ENCODE assay signal across 19 cellular contexts in genomic region chr6:148807784-148808183, GRCh38.
DNase-seq lines count a peak whose midpoint lies in the region; ATAC-seq, FAIRE-seq and TF ChIP-seq lines count a peak whose summit lies in the region.
"Had no signal": no experiment of that assay in that cellular context is flagged by ENCODE, and none has a peak within 500 bp of the region (broad histone marks: within the 10 kb centered on the region; RNA-seq: fewer than 3 reads in every experiment).

No MANE protein-coding gene starts in this region.

- no peaks in the 10 kb centered on the region for H3K9me3 ChIP-seq in HepG2 (ENCODE audit: low read length)
- no peaks in the 10 kb centered on the region for H3K9me3 ChIP-seq in right lobe of liver
- no peaks in the 10 kb centered on the region for H3K9me3 ChIP-seq in T-helper 17 cell (ENCODE audit: control insufficient read depth, low read length, poor library complexity, severe bottlenecking)
- no peaks in the 10 kb centered on the region for H3K9me3 ChIP-seq in mucosa of descending colon
- H3K9me3 ChIP-seq: A549, Caco-2, HAP-1 had no signal

- in situ Hi-C loops in HepG2 (cut with HindIII; ENCODE audit: extremely low pct_ligation_motif_present, low pct_unique_long_range_greater_than_20kb) = no loop called here

- no peak for TF ChIP-seq RAD21 in HepG2 (CRISPR knock-in tag; IDR thresholded peaks at IDR 0.05)

- peak overlapping the region; percentile 49 for H3K27ac Mint-ChIP-seq in T-helper 17 cell
- H3K27ac Mint-ChIP-seq: CD4-positive, alpha-beta T cell had no signal

- no peaks in the 10 kb centered on the region for H3K27me3 Mint-ChIP-seq in T-helper 17 cell
- H3K27me3 Mint-ChIP-seq: CD4-positive, alpha-beta T cell had no signal

- BruUV-seq in HepG2 (replicated peaks; lab: Mats Ljungman, UMichigan) = no TSS peak

- H3K9ac ChIP-seq in HepG2 (ENCODE audit: insufficient read depth, low read depth, low read length) = no peak overlapping the region
- H3K9ac ChIP-seq: GM23248, KMS-11 had no signal

- H3K27me3 ChIP-seq in HepG2 (ENCODE audit: control insufficient read depth in 1 of 2, insufficient read depth in 2 of 2, low read length in 2 of 2) = peaks cover 0 to 7% of the 10 kb centered on the region in 2 experiments; a peak in 1 of 5 replicates
- H3K27me3 ChIP-seq in right lobe of liver = no peaks in the 10 kb centered on the region

- H2AFZ ChIP-seq in HepG2 (ENCODE audit: low read length) = no peak overlapping the region
- H2AFZ ChIP-seq: GM23248 had no signal

- peak; percentile 15 for DNase-seq in HepG2 (ENCODE audit: low spot score)
- DNase-seq in right lobe of liver = no peak
- no peak for DNase-seq in T-helper 17 cell
- no peak for DNase-seq in mucosa of descending colon
- no peak for DNase-seq in NCI-H69 (lab: John Stamatoyannopoulos, UW)
- DNase-seq in amniotic stem cell (lab: John Stamatoyannopoulos, UW) = no peak
- DNase-seq: AML-193; Caco-2; CD4-positive, alpha-beta T cell; DMS79 treated with DMSO at 0.1 percent for 48 hours; GM23248 had no signal

- ATAC-seq in HepG2 (peak; percentile 69), right lobe of liver (no peak), T-helper 17 cell (no peak), mucosa of descending colon (peak; percentile 43), HG02759 (IDR thresholded peaks at IDR 0.05; ENCODE audit: unreplicated experiment) (no peak)
- ATAC-seq: A549, GM12878 had no signal

- no peak for TF ChIP-seq CTCF in HepG2 (CRISPR knock-in tag; IDR thresholded peaks at IDR 0.05)
- no peak for TF ChIP-seq CTCF in right lobe of liver (IDR thresholded peaks at IDR 0.05)
- TF ChIP-seq CTCF in mucosa of descending colon (IDR thresholded peaks at IDR 0.05) = no peak

- peaks cover 20% of the 10 kb centered on the region for H3K4me1 Mint-ChIP-seq in T-helper 17 cell

- no peak overlapping the region for H3K4me2 ChIP-seq in HepG2 (ENCODE audit: low read depth, low read length)
- H3K4me2 ChIP-seq: A549, KMS-11 had no signal

- no peaks in the 10 kb centered on the region for H3K79me2 ChIP-seq in HepG2 (ENCODE audit: insufficient read depth, low read length)

- CTCF ChIA-PET in HepG2 (lab: Yijun Ruan, JAX; ENCODE audit: low intra/inter-chr PET ratio, low total read pairs) = no interaction called here

- H4K20me1 ChIP-seq in HepG2 (ENCODE audit: insufficient read depth, low read length) = no peaks in the 10 kb centered on the region

- H3K27ac ChIP-seq in HepG2 (ENCODE audit: extremely low read length, insufficient read depth, low read length) (no peak overlapping the region), right lobe of liver (no peak overlapping the region)
- H3K27ac ChIP-seq: 22Rv1, A549, C4-2B, GM23248, KMS-11 had no signal

- POLR2A ChIA-PET in HepG2 (lab: Yijun Ruan, JAX) = no interaction called here

- TF ChIP-seq EP300 in HepG2 (IDR thresholded peaks at IDR 0.05; ENCODE audit: low read depth in 2 of 2, low read length in 2 of 2) = no peak
- no peak for TF ChIP-seq EP300 in HepG2 (CRISPR knock-in tag; IDR thresholded peaks at IDR 0.05; ENCODE audit: borderline replicate concordance)

- WGBS in HepG2 (ENCODE audit: low lambda C conversion rate) = 42% methylated on average over 7 of the region's 7 CpGs
- 80% methylated on average over 1 of the region's 7 CpGs for WGBS in right lobe of liver (ENCODE audit: insufficient coverage, low coverage, low lambda C conversion rate, missing lambda C conversion rate)

- H3K4me1 ChIP-seq in HepG2 (ENCODE audit: insufficient read depth, low read length) (peaks cover 10% of the 10 kb centered on the region), right lobe of liver (no peaks in the 10 kb centered on the region), mucosa of descending colon (ENCODE audit: low read depth) (peaks cover 4% of the 10 kb centered on the region)
- H3K4me1 ChIP-seq: A549 had no signal

- no peak overlapping the region for H3K4me3 Mint-ChIP-seq in T-helper 17 cell
- H3K4me3 Mint-ChIP-seq: CD4-positive, alpha-beta T cell had no signal

- H3K4me3 ChIP-seq in HepG2 (replicated peaks in 1 of 3; ENCODE audit: insufficient read depth in 1 of 3, low read depth in 2 of 3, low read length in 3 of 3) = no peak overlapping the region
- no peak overlapping the region for H3K4me3 ChIP-seq in right lobe of liver
- H3K4me3 ChIP-seq in mucosa of descending colon = no peak overlapping the region
- H3K4me3 ChIP-seq: A549, GM12878, GM23248, HAP-1 had no signal

- intact Hi-C loops in HepG2 (cut with micrococcal nuclease; ENCODE audit: unreplicated experiment) = no loop called here
- intact Hi-C loops in right lobe of liver (cut with DNase I) = no loop called here
- intact Hi-C loops in mucosa of descending colon (cut with DNase I, micrococcal nuclease) = no loop called here

- TF ChIP-seq POLR2A in HepG2 (IDR thresholded peaks at IDR 0.05; ENCODE audit: insufficient read depth in 1 of 2, low read depth in 2 of 2, low read length in 2 of 2) = no peak
- TF ChIP-seq POLR2A in right lobe of liver (IDR thresholded peaks at IDR 0.05) = no peak

- no peaks in the 10 kb centered on the region for H3K36me3 ChIP-seq in HepG2 (replicated peaks in 1 of 2; ENCODE audit: control insufficient read depth in 1 of 2, insufficient read depth in 2 of 2, low read length in 2 of 2)
- no peaks in the 10 kb centered on the region for H3K36me3 ChIP-seq in right lobe of liver
- H3K36me3 ChIP-seq in mucosa of descending colon (ENCODE audit: low read depth) = no peaks in the 10 kb centered on the region
- H3K36me3 ChIP-seq: HAP-1 had no signal

- FAIRE-seq in HepG2 (lab: Jason Lieb, UNC) = no peak
- FAIRE-seq: A549, D721Med, GM12878 had no signal

- H3K36me3 Mint-ChIP-seq in T-helper 17 cell (ENCODE audit: low read depth) = peaks cover 4% of the 10 kb centered on the region

TF ChIP-seq in HepG2, 621 proteins besides CTCF, POLR2A, EP300 and RAD21 (continues in another document):
- TF ChIP-seq PHB2 (IDR thresholded peaks at IDR 0.05; ENCODE audit: partially characterized antibody) = no peak
- TF ChIP-seq JUN (CRISPR knock-in tag; IDR thresholded peaks at IDR 0.05) = no peak
- TF ChIP-seq ZNF549 (CRISPR knock-in tag; IDR thresholded peaks at IDR 0.05) = peak; percentile 95
- no peak for TF ChIP-seq ZNF652 (CRISPR knock-in tag; IDR thresholded peaks at IDR 0.05; ENCODE audit: borderline replicate concordance, low read depth)
- no peak for TF ChIP-seq YEATS2 (CRISPR knock-in tag; IDR thresholded peaks at IDR 0.05; ENCODE audit: borderline replicate concordance)
- 0 out of 2 replicates have a peak, but pooled peaks have one; percentile 29 for TF ChIP-seq ELF3 (CRISPR knock-in tag; IDR thresholded peaks at IDR 0.05)
- no peak for TF ChIP-seq KIAA2018 (CRISPR knock-in tag; IDR thresholded peaks at IDR 0.05; ENCODE audit: borderline replicate concordance)
- TF ChIP-seq HNF4A (CRISPR knock-in tag; IDR thresholded peaks at IDR 0.05) = peak; percentile 50

Comparison
In these comparisons a context has a peak if more than half of its experiments do, and no peak if none do; other contexts are left out.
1. ATAC-seq: peak in HepG2 (single experiment) and mucosa of descending colon (single experiment); none in right lobe of liver (0 of 4), T-helper 17 cell (single experiment) and HG02759 (single experiment).